In genomic region chr6:134435814-134436280, GRCh38 we compare ENCODE assay signal across 11 cellular contexts.
DNase-seq lines count a peak whose midpoint lies in the region; ATAC-seq, FAIRE-seq and TF ChIP-seq lines count a peak whose summit lies in the region.
"Had no signal": no experiment of that assay in that cellular context is flagged by ENCODE, and none has a peak within 500 bp of the region (broad histone marks: within the 10 kb centered on the region; RNA-seq: fewer than 3 reads in every experiment).

No MANE protein-coding gene starts in this region.

- H2AFZ ChIP-seq in Loucy (ENCODE audit: low read length), result peak overlapping the region; percentile 27; the same call in 1 of the 2 replicates
- H2AFZ ChIP-seq: hepatocyte had no signal

- FAIRE-seq in GM12892 (lab: Jason Lieb, UNC), result no peak

- no peak overlapping the region for H3K9ac ChIP-seq in Loucy (ENCODE audit: low read depth, low read length, poor library complexity, severe bottlenecking)
- no peak overlapping the region for H3K9ac ChIP-seq in duodenal mucosa (ENCODE audit: low read depth in 1 of 2, low read length in 2 of 2)

- no peak overlapping the region for H3K4me3 Mint-ChIP-seq in stimulated activated naive B cell treated with anti-CD40 and anti-IgM and Interleukin-4, amounts not matched to agents 10 μg/mL and 1 μg/mL and 100 μg/mL, for 72 hours

- H3K36me3 Mint-ChIP-seq in stimulated activated naive B cell treated with anti-CD40 and anti-IgM and Interleukin-4, amounts not matched to agents 10 μg/mL and 1 μg/mL and 100 μg/mL, for 72 hours, result no peaks in the 10 kb centered on the region

- H3K27me3 Mint-ChIP-seq in stimulated activated naive B cell treated with anti-CD40 and anti-IgM and Interleukin-4, amounts not matched to agents 10 μg/mL and 1 μg/mL and 100 μg/mL, for 72 hours, result no peaks in the 10 kb centered on the region

- no peak for TF ChIP-seq POLR2A in GM12892 (IDR thresholded peaks at IDR 0.05; ENCODE audit: low read depth, low read length)

- no peaks in the 10 kb centered on the region for H3K27me3 ChIP-seq in Loucy (ENCODE audit: insufficient read depth, low read length, poor library complexity, severe bottlenecking)
- H3K27me3 ChIP-seq in duodenal mucosa (ENCODE audit: control insufficient read depth in 1 of 2, insufficient read depth in 2 of 2, low read length in 2 of 2), result no peaks in the 10 kb centered on the region
- H3K27me3 ChIP-seq: hepatocyte, right atrium auricular region had no signal

- no peaks in the 10 kb centered on the region for H3K9me3 ChIP-seq in Loucy (ENCODE audit: insufficient read depth, low read depth, low read length)
- H3K9me3 ChIP-seq in duodenal mucosa (ENCODE audit: control insufficient read depth in 1 of 2, low read length in 2 of 2), result no peaks in the 10 kb centered on the region
- H3K9me3 ChIP-seq: right atrium auricular region had no signal

- no peak overlapping the region for H3K27ac ChIP-seq in duodenal mucosa (ENCODE audit: low read depth, low read length)
- H3K27ac ChIP-seq: hepatocyte had no signal

- peak overlapping the region; percentile 38 for H3K27ac Mint-ChIP-seq in stimulated activated naive B cell treated with anti-CD40 and anti-IgM and Interleukin-4, amounts not matched to agents 10 μg/mL and 1 μg/mL and 100 μg/mL, for 72 hours

- H3K36me3 ChIP-seq in Loucy (ENCODE audit: insufficient read depth, low read length) (no peaks in the 10 kb centered on the region), duodenal mucosa (ENCODE audit: control insufficient read depth in 1 of 2, insufficient read depth in 2 of 2, low read length in 2 of 2) (no peaks in the 10 kb centered on the region)
- H3K36me3 ChIP-seq: right atrium auricular region had no signal

- peak; percentile 15 to 16 for ATAC-seq in activated CD4-positive, CD25-positive, alpha-beta regulatory T cell treated with anti-CD3 and anti-CD28 coated beads, Interleukin-2, amount 50 U/mL, for 24 hours
- peak in 1 of 2 donors; percentile 1 for ATAC-seq in stimulated activated naive B cell treated with anti-CD40 and anti-IgM and Interleukin-4, amounts not matched to agents 10 μg/mL and 1 μg/mL and 100 μg/mL, for 72 hours (replicated peaks)
- ATAC-seq in GM21717 (IDR thresholded peaks at IDR 0.05; ENCODE audit: unreplicated experiment), result no peak
- ATAC-seq in GM21723 (IDR thresholded peaks at IDR 0.05; ENCODE audit: unreplicated experiment), result no peak

- no peak overlapping the region for H3K4me2 ChIP-seq in Loucy (ENCODE audit: low read depth, low read length, poor library complexity, severe bottlenecking)
- H3K4me2 ChIP-seq: hepatocyte had no signal

- no peaks in the 10 kb centered on the region for H4K20me1 ChIP-seq in Loucy (ENCODE audit: insufficient read depth, low read length, poor library complexity, severe bottlenecking)

- no peak for DNase-seq in activated CD4-positive, CD25-positive, alpha-beta regulatory T cell (lab: John Stamatoyannopoulos, UW)
- DNase-seq in stimulated activated naive B cell treated with anti-CD40 and anti-IgM and Interleukin-4, amounts not matched to agents 10 μg/mL and 1 μg/mL and 100 μg/mL, for 72 hours, result no peak
- no peak for DNase-seq in GM12892 (ENCODE audit: insufficient read length)
- DNase-seq: NCI-H1105 had no signal

- peaks cover 15 to 19% of the 10 kb centered on the region in 2 donors for H3K4me1 Mint-ChIP-seq in stimulated activated naive B cell treated with anti-CD40 and anti-IgM and Interleukin-4, amounts not matched to agents 10 μg/mL and 1 μg/mL and 100 μg/mL, for 72 hours

- no peaks in the 10 kb centered on the region for H3F3A ChIP-seq in Loucy (ENCODE audit: low read depth)

- H3K9me2 ChIP-seq in Loucy (replicated peaks; ENCODE audit: low read depth, low read length), result no peaks in the 10 kb centered on the region

- no peaks in the 10 kb centered on the region for H3K9me3 Mint-ChIP-seq in stimulated activated naive B cell treated with anti-CD40 and anti-IgM and Interleukin-4, amounts not matched to agents 10 μg/mL and 1 μg/mL and 100 μg/mL, for 72 hours

- TF ChIP-seq CTCF in Loucy (conservative IDR thresholded peaks at IDR 0.05; ENCODE audit: low read length), result no peak

- H3K4me1 ChIP-seq in Loucy (ENCODE audit: insufficient read depth, low read length, poor library complexity, severe bottlenecking) (no peaks in the 10 kb centered on the region), duodenal mucosa (ENCODE audit: control insufficient read depth in 1 of 2, insufficient read depth in 2 of 2, low read length in 2 of 2) (peaks cover 7 to 10% of the 10 kb centered on the region in 2 donors)

- no peaks in the 10 kb centered on the region for H3K79me2 ChIP-seq in Loucy (ENCODE audit: insufficient read depth, low read length)
- H3K79me2 ChIP-seq: hepatocyte had no signal

- H3K4me3 ChIP-seq in Loucy (ENCODE audit: low read length, poor library complexity, severe bottlenecking) (no peak overlapping the region), duodenal mucosa (ENCODE audit: low read depth in 1 of 2, low read length in 2 of 2) (peak overlapping the region; percentile 4 to 44)
- H3K4me3 ChIP-seq: hepatocyte, right atrium auricular region had no signal

Comparison
In these comparisons a context has a peak if more than half of its experiments do, and no peak if none do; other contexts are left out.
1. ATAC-seq: peak in activated CD4-positive, CD25-positive, alpha-beta regulatory T cell treated with anti-CD3 and anti-CD28 coated beads, Interleukin-2, amount 50 U/mL, for 24 hours (2 of 2); none in GM21717 (single experiment) and GM21723 (single experiment).